ENCODE assay signal across 24 cellular contexts in the genomic region with DNA sequence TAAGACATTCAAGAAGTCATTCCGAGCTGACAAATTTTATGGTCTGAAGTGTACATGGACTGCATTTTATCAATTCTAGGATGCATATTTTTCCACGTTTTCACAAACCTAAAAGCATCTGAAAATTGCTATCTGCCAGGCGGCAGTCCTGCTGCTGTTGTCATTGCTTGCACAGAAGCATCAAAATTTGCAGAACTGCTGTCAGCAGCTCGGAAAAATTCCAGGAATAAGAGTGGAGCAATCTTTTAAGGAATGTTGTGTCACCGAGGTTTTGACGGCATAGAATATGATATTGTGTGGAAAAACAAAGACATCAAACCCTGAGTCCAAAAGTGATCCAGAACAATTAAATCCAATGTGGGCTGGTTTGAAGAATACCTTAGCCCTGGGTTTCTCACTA.
"Had no signal": no experiment of that assay in that cellular context is flagged by ENCODE, and none has a peak within 500 bp of the region (broad histone marks: within the 10 kb centered on the region; RNA-seq: fewer than 3 reads in every experiment).

No MANE protein-coding gene starts in this region.

- H3K9me3 Mint-ChIP-seq: IgD-negative memory B cell had no signal

- H3K27me3 ChIP-seq: SJSA1 had no signal

- H3K27ac ChIP-seq: HL-60, KMS-11, SJSA1 had no signal

- H3K4me3 Mint-ChIP-seq: IgD-negative memory B cell had no signal

- H3K4me2 ChIP-seq: KMS-11 had no signal

- H3K9me3 ChIP-seq: SJSA1 had no signal

- H3K9ac ChIP-seq: KMS-11 had no signal

- H3K27me3 Mint-ChIP-seq: IgD-negative memory B cell had no signal

- FAIRE-seq: HTR-8/SVneo, K562 had no signal

- H3K4me3 ChIP-seq: K562, SJSA1, SK-N-MC had no signal

- DNase-seq: MV-4-11, NCI-H1048, NCI-H1105, NCI-H1417, NCI-H1436 treated with DMSO at 0.1 percent for 48 hours, NCI-H1694, NCI-H187 treated with DMSO at 0.1 percent for 48 hours, NCI-H2029 treated with DMSO at 0.1 percent for 48 hours, NCI-H2107, NCI-H226, NCI-H446, NCI-H510A, NCI-H524 treated with DMSO at 0.1 percent for 48 hours, NCI-H69, NCI-H774, PC-3, SHP77 treated with DMSO at 0.1 percent for 48 hours had no signal

- H3K27ac Mint-ChIP-seq: IgD-negative memory B cell had no signal

- H3K4me1 ChIP-seq: SJSA1 had no signal
